Comparison of ENCODE assay signal across 22 cellular contexts in the genomic region with DNA sequence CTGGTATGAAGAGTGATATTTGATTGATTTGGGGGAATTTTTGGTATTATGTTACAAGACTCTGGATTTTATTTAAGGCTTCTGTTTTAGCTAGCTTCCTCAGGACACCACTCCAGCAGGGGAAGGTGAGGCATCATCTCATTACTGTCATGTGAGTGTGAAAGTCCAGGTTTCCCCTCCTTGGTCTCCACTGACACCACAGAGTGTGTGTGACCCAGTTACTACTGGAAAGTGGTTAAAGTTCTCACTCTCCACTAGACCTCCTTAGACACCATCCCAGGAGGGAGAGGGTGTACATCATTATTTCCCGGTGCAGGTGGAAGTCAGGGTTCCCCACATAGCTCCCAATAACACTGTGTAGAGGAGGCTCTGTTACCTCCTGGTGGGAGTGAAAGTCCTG.
"Had no signal": no experiment of that assay in that cellular context is flagged by ENCODE, and none has a peak within 500 bp of the region (broad histone marks: within the 10 kb centered on the region; RNA-seq: fewer than 3 reads in every experiment).

No MANE protein-coding gene starts in this region.

- H3K27ac ChIP-seq: colonic mucosa, gastrocnemius medialis, ovary, psoas muscle, skin epidermis, spleen, stomach, thyroid gland had no signal

- H3K4me3 ChIP-seq: colonic mucosa, gastrocnemius medialis, mucosa of descending colon, ovary, psoas muscle, skin epidermis, spleen, stomach, thyroid gland had no signal

- ATAC-seq: gastrocnemius medialis; left lobe of liver; mucosa of descending colon; psoas muscle; right cardiac atrium; stimulated activated naive B cell treated with anti-CD40 and anti-IgM and Interleukin-4, amounts not matched to agents 10 μg/mL and 1 μg/mL and 100 μg/mL, for 72 hours had no signal

- H3K27me3 ChIP-seq: colonic mucosa, gastrocnemius medialis, ovary, spleen, stomach, thyroid gland had no signal

- FAIRE-seq: endometrium, kidney had no signal

- H3K4me1 ChIP-seq: colonic mucosa, gastrocnemius medialis, psoas muscle, stomach, thyroid gland had no signal

- H3K36me3 ChIP-seq: colonic mucosa, gastrocnemius medialis, ovary, thyroid gland had no signal

- H3K9me3 ChIP-seq: colonic mucosa, gastrocnemius medialis, mucosa of descending colon, ovary, psoas muscle, stomach, thyroid gland had no signal

- DNase-seq: colonic mucosa; effector memory CD4-positive, alpha-beta T cell; foreskin fibroblast; gastrocnemius medialis; kidney; mesenchymal stem cell; mucosa of descending colon; naive B cell; nephron progenitor cell; occipital lobe; ovary; posterior cingulate gyrus; psoas muscle; right cardiac atrium; spleen; stimulated activated CD4-positive, alpha-beta T cell treated with anti-CD3 and anti-CD28 coated beads, Interleukin-4, amount 100 ng/mL, for 4 hours; stimulated activated naive B cell treated with anti-CD40 and anti-IgM and Interleukin-4, amounts not matched to agents 10 μg/mL and 1 μg/mL and 100 μg/mL, for 72 hours; stomach; thyroid gland had no signal
